8 cellular contexts compared by ENCODE assay signal in the genomic region with DNA sequence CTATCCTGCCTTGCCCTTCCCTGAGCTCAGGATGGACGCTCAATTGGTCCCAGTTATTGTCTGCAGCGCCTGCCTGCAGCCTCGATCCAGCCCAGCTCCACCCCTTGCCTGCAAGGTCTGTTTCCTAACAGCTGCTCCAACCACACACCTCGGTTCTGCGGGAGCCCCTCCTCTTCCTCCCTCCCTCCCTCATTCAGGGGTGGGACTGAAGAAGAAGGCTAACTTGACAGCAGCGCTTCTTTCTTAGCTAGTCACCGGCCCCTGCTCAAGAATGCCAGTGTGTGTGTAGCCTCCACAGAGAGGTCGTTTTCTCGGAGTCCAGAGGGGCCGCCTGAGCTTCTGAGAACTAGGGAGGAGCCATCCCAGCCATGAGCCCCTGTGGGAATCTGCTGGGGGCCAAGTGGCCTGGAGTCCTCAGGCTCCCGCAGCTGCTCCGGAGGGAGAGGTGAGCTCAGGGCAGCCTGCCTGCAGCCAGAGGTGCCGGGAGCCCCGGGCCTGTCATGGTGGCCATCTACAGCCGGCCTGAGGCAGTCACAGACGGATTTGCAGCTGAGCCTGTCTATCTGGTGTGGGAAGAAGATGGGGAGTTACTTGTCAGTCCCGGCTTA. TPM values are rescaled to one million over a fixed set of nuclear protein-coding genes. Genes with fewer than 3 reads are reported as not detected.
DNase-seq lines count a peak whose midpoint lies in the region; ATAC-seq and TF ChIP-seq lines count a peak whose summit lies in the region.

No MANE protein-coding gene starts in this region.

- no peak overlapping the region for H3K27ac Mint-ChIP-seq in activated T-helper 2 cell treated with anti-CD3 and anti-CD28 coated beads, Interferon-gamma antibody, Interleukin-2, Interleukin-4, amounts not matched to agents 10 μg/mL and 5 μg/mL and 100 μg/mL, durations not matched to agents 14 hours and 24 hours and 36 hours
- peak overlapping the region; percentile 40 to 92 (median 85) for H3K27ac Mint-ChIP-seq in naive thymus-derived CD8-positive, alpha-beta T cell

- TF ChIP-seq CTCF in PC-9 (conservative IDR thresholded peaks at IDR 0.05): no peak

- POLR2A ChIA-PET in PC-9 (lab: Charles Lee; ENCODE audit: unreplicated experiment): interaction anchor here (0.5 to 0.7 kb wide), 5 partner anchors 22 to 327 kb away, joined by 3 to 15 read pairs (median 6); no protein-coding TSS in a partner anchor
- POLR2A ChIA-PET in naive thymus-derived CD8-positive, alpha-beta T cell (lab: Charles Lee): interaction anchor here (0.6 to 5.7 kb wide), 13 partner anchors 21 to 1028 kb away, joined by 3 to 68 read pairs (median 4); partner anchors contain the start of genes LIMK2, PATZ1 and PIK3IP1

- H3K4me2 ChIP-seq in PC-9: peak overlapping the region; percentile 72

- H3K9me3 Mint-ChIP-seq in activated T-helper 2 cell treated with anti-CD3 and anti-CD28 coated beads, Interferon-gamma antibody, Interleukin-2, Interleukin-4, amounts not matched to agents 10 μg/mL and 5 μg/mL and 100 μg/mL, durations not matched to agents 14 hours and 24 hours and 36 hours: no peaks in the 10 kb centered on the region
- no peaks in the 10 kb centered on the region for H3K9me3 Mint-ChIP-seq in naive thymus-derived CD8-positive, alpha-beta T cell

- intact Hi-C loops in PC-9 (cut with micrococcal nuclease; ENCODE audit: unreplicated experiment): no loop called here
- intact Hi-C loops in activated T-helper 2 cell treated with anti-CD3 and anti-CD28 coated beads, Interferon-gamma antibody, Interleukin-2, Interleukin-4, amounts not matched to agents 10 μg/mL and 5 μg/mL and 100 μg/mL, durations not matched to agents 14 hours and 24 hours and 36 hours (cut with micrococcal nuclease): no loop called here

- no peaks in the 10 kb centered on the region for H3K9me3 ChIP-seq in PC-9 (ENCODE audit: insufficient read depth, low read depth)

- no peaks in the 10 kb centered on the region for H3K36me3 Mint-ChIP-seq in activated T-helper 2 cell treated with anti-CD3 and anti-CD28 coated beads, Interferon-gamma antibody, Interleukin-2, Interleukin-4, amounts not matched to agents 10 μg/mL and 5 μg/mL and 100 μg/mL, durations not matched to agents 14 hours and 24 hours and 36 hours (ENCODE audit: low read depth)
- peaks cover 0 to 2% (median 0%) of the 10 kb centered on the region in 3 donors for H3K36me3 Mint-ChIP-seq in naive thymus-derived CD8-positive, alpha-beta T cell

- peaks cover 28% of the 10 kb centered on the region for H3K4me1 ChIP-seq in PC-9 (replicated peaks; ENCODE audit: insufficient read depth)

- TSS peak; percentile 38 for BruUV-seq in PC-9 (replicated peaks; lab: Mats Ljungman, UMichigan)

- H3K27me3 Mint-ChIP-seq in activated T-helper 2 cell treated with anti-CD3 and anti-CD28 coated beads, Interferon-gamma antibody, Interleukin-2, Interleukin-4, amounts not matched to agents 10 μg/mL and 5 μg/mL and 100 μg/mL, durations not matched to agents 14 hours and 24 hours and 36 hours (ENCODE audit: low read depth): no peaks in the 10 kb centered on the region
- no peaks in the 10 kb centered on the region for H3K27me3 Mint-ChIP-seq in naive thymus-derived CD8-positive, alpha-beta T cell

- H3K4me1 Mint-ChIP-seq in activated T-helper 2 cell treated with anti-CD3 and anti-CD28 coated beads, Interferon-gamma antibody, Interleukin-2, Interleukin-4, amounts not matched to agents 10 μg/mL and 5 μg/mL and 100 μg/mL, durations not matched to agents 14 hours and 24 hours and 36 hours (ENCODE audit: low read depth): peaks cover 28% of the 10 kb centered on the region
- H3K4me1 Mint-ChIP-seq in naive thymus-derived CD8-positive, alpha-beta T cell: peaks cover 8 to 43% (median 21%) of the 10 kb centered on the region in 4 donors

- peak overlapping the region; percentile 50; the same call in 1 of the 2 replicates for H2AFZ ChIP-seq in PC-9

- H3K4me3 Mint-ChIP-seq in activated T-helper 2 cell treated with anti-CD3 and anti-CD28 coated beads, Interferon-gamma antibody, Interleukin-2, Interleukin-4, amounts not matched to agents 10 μg/mL and 5 μg/mL and 100 μg/mL, durations not matched to agents 14 hours and 24 hours and 36 hours (ENCODE audit: low read depth): peak overlapping the region; percentile 19
- peak overlapping the region; percentile 73 to 90 (median 84) for H3K4me3 Mint-ChIP-seq in naive thymus-derived CD8-positive, alpha-beta T cell

- H3F3A ChIP-seq in PC-9 (ENCODE audit: insufficient read depth, low read depth): peaks cover 16% of the 10 kb centered on the region

- peak; percentile 100 for ATAC-seq in naive thymus-derived CD8-positive, alpha-beta T cell

- DNase-seq in GM04504 (ENCODE audit: low read depth) (peak; percentile 83), PC-9 (peak; percentile 80), fibroblast of gingiva (ENCODE audit: low read depth) (peak; percentile 87), COR-L47 (lab: John Stamatoyannopoulos, UW) (no peak), NCI-H1436 (lab: John Stamatoyannopoulos, UW) (no peak)
- peak; percentile 68 for DNase-seq in activated T-helper 2 cell treated with anti-CD3 and anti-CD28 coated beads, Interferon-gamma antibody, Interleukin-2, Interleukin-4, amounts not matched to agents 10 μg/mL and 5 μg/mL and 100 μg/mL, durations not matched to agents 14 hours and 24 hours and 36 hours (ENCODE audit: low spot score)
- peak; percentile 50 to 84 (median 70) for DNase-seq in naive thymus-derived CD8-positive, alpha-beta T cell
- DNase-seq in stimulated activated CD8-positive, alpha-beta memory T cell treated with anti-CD3 and anti-CD28 coated beads, Interleukin-7, amount 100 ng/mL, for 24 hours (ENCODE audit: low read depth): peak; percentile 31

- H3K27ac ChIP-seq in PC-9: no peak overlapping the region

- peak overlapping the region; percentile 47 for H3K4me3 ChIP-seq in PC-9

- H3K36me3 ChIP-seq in PC-9 (ENCODE audit: low read depth): no peaks in the 10 kb centered on the region

- no peaks in the 10 kb centered on the region for H3K27me3 ChIP-seq in PC-9 (ENCODE audit: insufficient read depth, low read depth)

- no peaks in the 10 kb centered on the region for H4K20me1 ChIP-seq in PC-9 (ENCODE audit: insufficient read depth)

- no peaks in the 10 kb centered on the region for H3K9me2 ChIP-seq in PC-9 (ENCODE audit: insufficient read depth)

- H3K79me2 ChIP-seq in PC-9 (ENCODE audit: low read depth): no peaks in the 10 kb centered on the region

- CTCF ChIA-PET in PC-9 (lab: Charles Lee): interaction anchor here (0.9 kb wide), 1 partner anchor 36 kb away, joined by 4 read pairs; the partner anchor contains the start of gene LIMK2

RNA-seq across cellular contexts. Expression of gene LIMK2, which starts 36.1 kb away (rescaled TPM):
- 32.8 and 42.5 TPM in 2 replicates for total RNA-seq in PC-9 (2021)
- total RNA-seq in activated T-helper 2 cell treated with anti-CD3 and anti-CD28 coated beads, Interferon-gamma antibody, Interleukin-2, Interleukin-4, amounts not matched to agents 10 μg/mL and 5 μg/mL and 100 μg/mL, durations not matched to agents 14 hours and 24 hours and 36 hours: 31.1 and 33.9 TPM in 2 replicates
- 10 to 100 TPM; 20.7 to 26.5 TPM for total RNA-seq in naive thymus-derived CD8-positive, alpha-beta T cell
- 10 to 100 TPM in 2 of 3 donors, 1 to 10 TPM in 1; 7.4 to 21.0 (median 12.7) TPM for polyA plus RNA-seq in naive thymus-derived CD8-positive, alpha-beta T cell

RNA-seq across cellular contexts. Expression of gene PIK3IP1, which starts 44.0 kb away (rescaled TPM):
- total RNA-seq in PC-9 (2021): 15.7 and 17.4 TPM in 2 replicates
- 9.3 and 10.4 TPM in 2 replicates for total RNA-seq in activated T-helper 2 cell treated with anti-CD3 and anti-CD28 coated beads, Interferon-gamma antibody, Interleukin-2, Interleukin-4, amounts not matched to agents 10 μg/mL and 5 μg/mL and 100 μg/mL, durations not matched to agents 14 hours and 24 hours and 36 hours
- total RNA-seq in naive thymus-derived CD8-positive, alpha-beta T cell: 100 to 1,000 TPM; 730 to 741 TPM
- polyA plus RNA-seq in naive thymus-derived CD8-positive, alpha-beta T cell: 100 to 1,000 TPM; 530 to 963 (median 585) TPM

Comparison
In these comparisons a context has a peak if more than half of its experiments do, and no peak if none do; other contexts are left out.
1. DNase-seq: peak in GM04504 (single experiment), PC-9 (2 of 2), activated T-helper 2 cell treated with anti-CD3 and anti-CD28 coated beads, Interferon-gamma antibody, Interleukin-2, Interleukin-4, amounts not matched to agents 10 μg/mL and 5 μg/mL and 100 μg/mL, durations not matched to agents 14 hours and 24 hours and 36 hours (single experiment), fibroblast of gingiva (single experiment), naive thymus-derived CD8-positive, alpha-beta T cell (10 of 10) and stimulated activated CD8-positive, alpha-beta memory T cell treated with anti-CD3 and anti-CD28 coated beads, Interleukin-7, amount 100 ng/mL, for 24 hours (single experiment); none in COR-L47 (single experiment) and NCI-H1436 (single experiment).
2. RNA of gene PIK3IP1, which starts 44.0 kb away (total RNA-seq): 730 to 741 TPM in naive thymus-derived CD8-positive, alpha-beta T cell; 15.7 to 17.4 TPM in PC-9 and 9.3 to 10.4 TPM in activated T-helper 2 cell treated with anti-CD3 and anti-CD28 coated beads, Interferon-gamma antibody, Interleukin-2, Interleukin-4, amounts not matched to agents 10 μg/mL and 5 μg/mL and 100 μg/mL, durations not matched to agents 14 hours and 24 hours and 36 hours; every median in the first group is over 10 times any median in the second.